ENCODE assay signal across 11 cellular contexts in genomic region chr7:17305387-17306171, GRCh38. TPM values are rescaled to one million over a fixed set of nuclear protein-coding genes. Genes with fewer than 3 reads are reported as not detected.
DNase-seq lines count a peak whose midpoint lies in the region; ATAC-seq and TF ChIP-seq lines count a peak whose summit lies in the region.
"Had no signal": no experiment of that assay in that cellular context is flagged by ENCODE, and none has a peak within 500 bp of the region (broad histone marks: within the 10 kb centered on the region; RNA-seq: fewer than 3 reads in every experiment).

No MANE protein-coding gene starts in this region.

- ATAC-seq in natural killer cell treated with Interleukin-12 subunit alpha and Interleukin-12 subunit beta and Interleukin-15 and Interleukin-18, amount 100 ng/mL, for 72 hours = peak in 1 of 2 donors; percentile 44
- ATAC-seq in natural killer cell (no peak), lower lobe of right lung (no peak), HG03378 (IDR thresholded peaks at IDR 0.05; ENCODE audit: unreplicated experiment) (no peak)

- DNase-seq in natural killer cell treated with Interleukin-12 subunit alpha and Interleukin-12 subunit beta and Interleukin-15 and Interleukin-18, amount 100 ng/mL, for 72 hours (ENCODE audit: low spot score) = no peak
- DNase-seq in natural killer cell (no peak), brain microvascular endothelial cell (no peak), lower lobe of right lung (no peak), NCI-H2107 (lab: John Stamatoyannopoulos, UW) (no peak), NCI-H82 (lab: John Stamatoyannopoulos, UW) (no peak), kidney tubule cell (ENCODE audit: low spot score) (no peak)
- DNase-seq: dorsolateral prefrontal cortex, NCI-H2227 treated with DMSO at 0.1 percent for 48 hours, posterior cingulate gyrus had no signal

- H3K36me3 ChIP-seq in brain microvascular endothelial cell (replicated peaks) = peaks cover 1% of the 10 kb centered on the region
- peaks cover 7% of the 10 kb centered on the region for H3K36me3 ChIP-seq in lower lobe of right lung

- no peaks in the 10 kb centered on the region for H3K36me3 Mint-ChIP-seq in natural killer cell treated with Interleukin-12 subunit alpha and Interleukin-12 subunit beta and Interleukin-15 and Interleukin-18, amount 100 ng/mL, for 72 hours
- no peaks in the 10 kb centered on the region for H3K36me3 Mint-ChIP-seq in natural killer cell

- peaks cover 93% of the 10 kb centered on the region for H3K4me1 ChIP-seq in lower lobe of right lung

- peak overlapping the region; percentile 45 for H3K27ac ChIP-seq in brain microvascular endothelial cell
- H3K27ac ChIP-seq in lower lobe of right lung = peak overlapping the region; percentile 73

- TF ChIP-seq CTCF in natural killer cell (IDR thresholded peaks at IDR 0.05) = no peak
- TF ChIP-seq CTCF in brain microvascular endothelial cell (IDR thresholded peaks at IDR 0.05; ENCODE audit: low read depth, low read length, missing control alignments) = no peak
- no peak for TF ChIP-seq CTCF in lower lobe of right lung (IDR thresholded peaks at IDR 0.05)

- H3K4me3 ChIP-seq in brain microvascular endothelial cell (ENCODE audit: low read depth, low read length) (no peak overlapping the region), lower lobe of right lung (peak overlapping the region; percentile 90)

- H3K27me3 ChIP-seq in brain microvascular endothelial cell (replicated peaks) (no peaks in the 10 kb centered on the region), lower lobe of right lung (ENCODE audit: low read depth) (no peaks in the 10 kb centered on the region)
- H3K27me3 ChIP-seq: dorsolateral prefrontal cortex had no signal

- in situ Hi-C loops in brain microvascular endothelial cell (cut with HindIII; ENCODE audit: low pct_ligation_motif_present, low sequenced_read_pairs) = no loop called here

- intact Hi-C loops in natural killer cell (cut with micrococcal nuclease) (no loop called here), lower lobe of right lung (cut with DNase I) (no loop called here)

- peaks cover 15 to 19% of the 10 kb centered on the region in 2 donors for H3K4me1 Mint-ChIP-seq in natural killer cell treated with Interleukin-12 subunit alpha and Interleukin-12 subunit beta and Interleukin-15 and Interleukin-18, amount 100 ng/mL, for 72 hours (ENCODE audit: low read depth in 2 of 2)
- peaks cover 0 to 8% of the 10 kb centered on the region in 2 donors for H3K4me1 Mint-ChIP-seq in natural killer cell

- peak overlapping the region; percentile 76 to 89 for H3K27ac Mint-ChIP-seq in natural killer cell treated with Interleukin-12 subunit alpha and Interleukin-12 subunit beta and Interleukin-15 and Interleukin-18, amount 100 ng/mL, for 72 hours
- no peak overlapping the region for H3K27ac Mint-ChIP-seq in natural killer cell

- H3K4me3 Mint-ChIP-seq in natural killer cell treated with Interleukin-12 subunit alpha and Interleukin-12 subunit beta and Interleukin-15 and Interleukin-18, amount 100 ng/mL, for 72 hours = peak overlapping the region; percentile 59
- no peak overlapping the region for H3K4me3 Mint-ChIP-seq in natural killer cell

- H3K9me3 Mint-ChIP-seq in natural killer cell treated with Interleukin-12 subunit alpha and Interleukin-12 subunit beta and Interleukin-15 and Interleukin-18, amount 100 ng/mL, for 72 hours = no peaks in the 10 kb centered on the region
- no peaks in the 10 kb centered on the region for H3K9me3 Mint-ChIP-seq in natural killer cell

- H3K27me3 Mint-ChIP-seq in natural killer cell treated with Interleukin-12 subunit alpha and Interleukin-12 subunit beta and Interleukin-15 and Interleukin-18, amount 100 ng/mL, for 72 hours = no peaks in the 10 kb centered on the region
- no peaks in the 10 kb centered on the region for H3K27me3 Mint-ChIP-seq in natural killer cell (ENCODE audit: low read depth in 2 of 2)

- H3K9me3 ChIP-seq in lower lobe of right lung = no peaks in the 10 kb centered on the region

RNA-seq across cellular contexts. Expression of gene AHR, which starts 7.1 kb away (rescaled TPM):
- total RNA-seq in natural killer cell treated with Interleukin-12 subunit alpha and Interleukin-12 subunit beta and Interleukin-15 and Interleukin-18, amount 100 ng/mL, for 72 hours = 10 to 100 TPM; 36.5 to 40.8 TPM
- total RNA-seq in natural killer cell (10 to 100 TPM; 20.7 to 54.7 (median 44.9) TPM), lower lobe of right lung (132 TPM)

Comparison
In these comparisons a context has a peak if more than half of its experiments do, and no peak if none do; other contexts are left out.
1. H3K27ac Mint-ChIP-seq: peak in natural killer cell treated with Interleukin-12 subunit alpha and Interleukin-12 subunit beta and Interleukin-15 and Interleukin-18, amount 100 ng/mL, for 72 hours (2 of 2); none in natural killer cell (0 of 2).